15 cellular contexts compared by ENCODE assay signal in the genomic region with DNA sequence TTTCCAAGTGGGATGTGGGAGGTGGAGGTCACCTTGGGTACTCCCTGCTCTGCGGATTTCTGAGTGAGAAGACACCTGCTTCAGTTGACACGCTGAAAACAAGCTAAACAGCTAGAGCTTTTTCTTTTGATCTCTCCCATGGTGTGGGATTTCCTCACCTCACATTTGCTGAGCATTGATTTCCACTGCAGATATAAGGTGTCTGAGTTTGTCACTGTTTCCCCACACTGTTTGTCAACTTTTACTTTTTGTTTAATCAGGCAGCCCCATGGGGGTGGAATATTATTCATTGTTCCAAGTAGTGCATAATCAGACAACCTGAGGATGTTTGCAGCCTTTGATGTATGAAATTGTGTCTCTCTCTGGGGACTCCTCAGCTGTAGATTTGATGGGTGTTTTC. TPM values are rescaled to one million over a fixed set of nuclear protein-coding genes. Genes with fewer than 3 reads are reported as not detected.
DNase-seq lines count a peak whose midpoint lies in the region; ATAC-seq and TF ChIP-seq lines count a peak whose summit lies in the region.
"Had no signal": no experiment of that assay in that cellular context is flagged by ENCODE, and none has a peak within 500 bp of the region (broad histone marks: within the 10 kb centered on the region; RNA-seq: fewer than 3 reads in every experiment).

No MANE protein-coding gene starts in this region.

- H3K9me3 ChIP-seq in tibial artery = no peaks in the 10 kb centered on the region
- H3K9me3 ChIP-seq: ovary, SJCRH30 had no signal

- DNase-seq in activated CD8-positive, alpha-beta memory T cell treated with anti-CD3 and anti-CD28 coated beads, Interleukin-2, amount 10 ng/mL, durations not matched to agents 7 days and 5 days = peak; percentile 54
- no peak for DNase-seq in activated CD8-positive, alpha-beta memory T cell treated with anti-CD3 and anti-CD28 coated beads for 24 hours
- DNase-seq in T-helper 2 cell treated with Interferon-gamma antibody and Interleukin-4, amounts not matched to agents 5 μg/mL and 100 μg/mL, for 36 hours (ENCODE audit: low spot score) = peak; percentile 75
- DNase-seq in activated naive CD4-positive, alpha-beta T cell treated with anti-CD3 and anti-CD28 coated beads, Interleukin-2, amount 10 ng/mL, durations not matched to agents 7 days and 5 days = peak; percentile 49
- peak; percentile 65 for DNase-seq in stimulated activated CD4-positive, alpha-beta T cell treated with anti-CD3 and anti-CD28 coated beads, Interleukin-2, amount 100 ng/mL, for 4 hours (ENCODE audit: low read depth)
- DNase-seq in NCI-H1105 treated with DMSO at 0.1 percent for 48 hours (lab: John Stamatoyannopoulos, UW) (no peak), HK-2 (ENCODE audit: unreplicated experiment) (no peak), tibial artery (no peak)
- DNase-seq: aorta, NCI-H187, ovary, SJCRH30 had no signal

- H3K4me1 Mint-ChIP-seq in activated CD8-positive, alpha-beta memory T cell treated with anti-CD3 and anti-CD28 coated beads, Interleukin-2, amount 10 ng/mL, durations not matched to agents 7 days and 5 days = peaks cover 50% of the 10 kb centered on the region
- H3K4me1 Mint-ChIP-seq in T-helper 2 cell treated with Interferon-gamma antibody and Interleukin-4, amounts not matched to agents 5 μg/mL and 100 μg/mL, for 36 hours (ENCODE audit: low read depth) = peaks cover 29% of the 10 kb centered on the region
- H3K4me1 Mint-ChIP-seq in activated naive CD4-positive, alpha-beta T cell treated with anti-CD3 and anti-CD28 coated beads, Interleukin-2, amount 10 ng/mL, durations not matched to agents 7 days and 5 days = peaks cover 33% of the 10 kb centered on the region

- no peak overlapping the region for H3K4me3 ChIP-seq in tibial artery
- H3K4me3 ChIP-seq: ovary, SJCRH30 had no signal

- intact Hi-C loops in tibial artery (cut with DNase I; ENCODE audit: low total_unique reads) = no loop called here

- no peak for TF ChIP-seq CTCF in tibial artery (IDR thresholded peaks at IDR 0.05)

- ATAC-seq in activated CD8-positive, alpha-beta memory T cell treated with anti-CD3 and anti-CD28 coated beads, Interleukin-2, amount 10 ng/mL, durations not matched to agents 7 days and 5 days = peak; percentile 77

- peak overlapping the region; percentile 71 for H3K27ac Mint-ChIP-seq in activated CD8-positive, alpha-beta memory T cell treated with anti-CD3 and anti-CD28 coated beads, Interleukin-2, amount 10 ng/mL, durations not matched to agents 7 days and 5 days
- peak overlapping the region; percentile 9 for H3K27ac Mint-ChIP-seq in T-helper 2 cell treated with Interferon-gamma antibody and Interleukin-4, amounts not matched to agents 5 μg/mL and 100 μg/mL, for 36 hours
- H3K27ac Mint-ChIP-seq in activated naive CD4-positive, alpha-beta T cell treated with anti-CD3 and anti-CD28 coated beads, Interleukin-2, amount 10 ng/mL, durations not matched to agents 7 days and 5 days = peak overlapping the region; percentile 12
- H3K27ac Mint-ChIP-seq: memory B cell had no signal

- CTCF ChIA-PET in activated CD8-positive, alpha-beta memory T cell treated with anti-CD3 and anti-CD28 coated beads, Interleukin-2, amount 10 ng/mL, durations not matched to agents 7 days and 5 days (lab: Charles Lee) = interaction anchor here (0.8 to 2.2 kb wide), 8 partner anchors 9 to 99 kb away, joined by 3 to 23 read pairs (median 4); no protein-coding TSS in a partner anchor
- CTCF ChIA-PET in activated naive CD4-positive, alpha-beta T cell treated with anti-CD3 and anti-CD28 coated beads, Interleukin-2, amount 10 ng/mL, durations not matched to agents 7 days and 5 days (lab: Charles Lee) = interaction anchor here (1.2 to 1.8 kb wide), 5 partner anchors 8 to 99 kb away, joined by 3 to 14 read pairs (median 4); no protein-coding TSS in a partner anchor

- H3K9me3 Mint-ChIP-seq in activated CD8-positive, alpha-beta memory T cell treated with anti-CD3 and anti-CD28 coated beads, Interleukin-2, amount 10 ng/mL, durations not matched to agents 7 days and 5 days (ENCODE audit: low read depth) = no peaks in the 10 kb centered on the region
- no peaks in the 10 kb centered on the region for H3K9me3 Mint-ChIP-seq in T-helper 2 cell treated with Interferon-gamma antibody and Interleukin-4, amounts not matched to agents 5 μg/mL and 100 μg/mL, for 36 hours
- no peaks in the 10 kb centered on the region for H3K9me3 Mint-ChIP-seq in activated naive CD4-positive, alpha-beta T cell treated with anti-CD3 and anti-CD28 coated beads, Interleukin-2, amount 10 ng/mL, durations not matched to agents 7 days and 5 days
- H3K9me3 Mint-ChIP-seq: IgD-negative memory B cell, memory B cell had no signal

- H3K4me1 ChIP-seq in tibial artery = no peaks in the 10 kb centered on the region
- H3K4me1 ChIP-seq: SJCRH30 had no signal

- no peak overlapping the region for H3K27ac ChIP-seq in tibial artery
- H3K27ac ChIP-seq: ovary, SJCRH30 had no signal

- H3K27me3 ChIP-seq in tibial artery = no peaks in the 10 kb centered on the region
- H3K27me3 ChIP-seq: ovary, SJCRH30 had no signal

- peak overlapping the region; percentile 1 for H3K4me3 Mint-ChIP-seq in activated CD8-positive, alpha-beta memory T cell treated with anti-CD3 and anti-CD28 coated beads, Interleukin-2, amount 10 ng/mL, durations not matched to agents 7 days and 5 days
- H3K4me3 Mint-ChIP-seq in T-helper 2 cell treated with Interferon-gamma antibody and Interleukin-4, amounts not matched to agents 5 μg/mL and 100 μg/mL, for 36 hours = peak overlapping the region; percentile 68
- H3K4me3 Mint-ChIP-seq in activated naive CD4-positive, alpha-beta T cell treated with anti-CD3 and anti-CD28 coated beads, Interleukin-2, amount 10 ng/mL, durations not matched to agents 7 days and 5 days = no peak overlapping the region
- H3K4me3 Mint-ChIP-seq: IgD-negative memory B cell, memory B cell had no signal

- no peaks in the 10 kb centered on the region for H3K36me3 ChIP-seq in tibial artery
- H3K36me3 ChIP-seq: ovary, SJCRH30 had no signal

- no peaks in the 10 kb centered on the region for H3K27me3 Mint-ChIP-seq in activated CD8-positive, alpha-beta memory T cell treated with anti-CD3 and anti-CD28 coated beads, Interleukin-2, amount 10 ng/mL, durations not matched to agents 7 days and 5 days
- H3K27me3 Mint-ChIP-seq in T-helper 2 cell treated with Interferon-gamma antibody and Interleukin-4, amounts not matched to agents 5 μg/mL and 100 μg/mL, for 36 hours (ENCODE audit: low read depth) = peaks cover 10% of the 10 kb centered on the region
- peaks cover 10% of the 10 kb centered on the region for H3K27me3 Mint-ChIP-seq in activated naive CD4-positive, alpha-beta T cell treated with anti-CD3 and anti-CD28 coated beads, Interleukin-2, amount 10 ng/mL, durations not matched to agents 7 days and 5 days
- H3K27me3 Mint-ChIP-seq: memory B cell had no signal

- H3K36me3 Mint-ChIP-seq in activated CD8-positive, alpha-beta memory T cell treated with anti-CD3 and anti-CD28 coated beads, Interleukin-2, amount 10 ng/mL, durations not matched to agents 7 days and 5 days = peaks cover 13% of the 10 kb centered on the region
- H3K36me3 Mint-ChIP-seq in T-helper 2 cell treated with Interferon-gamma antibody and Interleukin-4, amounts not matched to agents 5 μg/mL and 100 μg/mL, for 36 hours (ENCODE audit: low read depth) = no peaks in the 10 kb centered on the region
- no peaks in the 10 kb centered on the region for H3K36me3 Mint-ChIP-seq in activated naive CD4-positive, alpha-beta T cell treated with anti-CD3 and anti-CD28 coated beads, Interleukin-2, amount 10 ng/mL, durations not matched to agents 7 days and 5 days
- H3K36me3 Mint-ChIP-seq: IgD-negative memory B cell, memory B cell had no signal

RNA-seq across cellular contexts. Expression of gene FASLG, which starts 49.5 kb away (rescaled TPM):
- 10 to 100 TPM; 21.0 to 36.1 TPM for total RNA-seq in activated CD8-positive, alpha-beta memory T cell treated with anti-CD3 and anti-CD28 coated beads, Interleukin-2, amount 10 ng/mL, durations not matched to agents 7 days and 5 days
- total RNA-seq: dermis microvascular lymphatic vessel endothelial cell, SJCRH30 had no signal

Comparison
In these comparisons a context has a peak if more than half of its experiments do, and no peak if none do; other contexts are left out.
1. DNase-seq: peak in activated CD8-positive, alpha-beta memory T cell treated with anti-CD3 and anti-CD28 coated beads, Interleukin-2, amount 10 ng/mL, durations not matched to agents 7 days and 5 days (single experiment), T-helper 2 cell treated with Interferon-gamma antibody and Interleukin-4, amounts not matched to agents 5 μg/mL and 100 μg/mL, for 36 hours (single experiment), activated naive CD4-positive, alpha-beta T cell treated with anti-CD3 and anti-CD28 coated beads, Interleukin-2, amount 10 ng/mL, durations not matched to agents 7 days and 5 days (single experiment) and stimulated activated CD4-positive, alpha-beta T cell treated with anti-CD3 and anti-CD28 coated beads, Interleukin-2, amount 100 ng/mL, for 4 hours (single experiment); none in activated CD8-positive, alpha-beta memory T cell treated with anti-CD3 and anti-CD28 coated beads for 24 hours (single experiment), NCI-H1105 treated with DMSO at 0.1 percent for 48 hours (single experiment), HK-2 (single experiment) and tibial artery (0 of 2).
2. H3K27ac Mint-ChIP-seq: peak in every context shown above with its lines; median percentile 71 in activated CD8-positive, alpha-beta memory T cell treated with anti-CD3 and anti-CD28 coated beads, Interleukin-2, amount 10 ng/mL, durations not matched to agents 7 days and 5 days; 12 in activated naive CD4-positive, alpha-beta T cell treated with anti-CD3 and anti-CD28 coated beads, Interleukin-2, amount 10 ng/mL, durations not matched to agents 7 days and 5 days; 9 in T-helper 2 cell treated with Interferon-gamma antibody and Interleukin-4, amounts not matched to agents 5 μg/mL and 100 μg/mL, for 36 hours.